11 cellular contexts compared by ENCODE assay signal in genomic region chr3:48555231-48555948, GRCh38. TPM values are rescaled to one million over a fixed set of nuclear protein-coding genes. Genes with fewer than 3 reads are reported as not detected.
DNase-seq lines count a peak whose midpoint lies in the region; ATAC-seq and TF ChIP-seq lines count a peak whose summit lies in the region.
"Had no signal": no experiment of that assay in that cellular context is flagged by ENCODE, and none has a peak within 500 bp of the region (broad histone marks: within the 10 kb centered on the region; RNA-seq: fewer than 3 reads in every experiment).

No MANE protein-coding gene starts in this region.

- peak overlapping the region; percentile 87 for H3K4me3 Mint-ChIP-seq in activated naive CD4-positive, alpha-beta T cell treated with anti-CD3 and anti-CD28 coated beads, Interleukin-2, amount 50 U/mL, for 24 hours
- H3K4me3 Mint-ChIP-seq in stimulated activated memory B cell treated with anti-CD40 and anti-IgM and Interleukin-4, amounts not matched to agents 10 μg/mL and 1 μg/mL and 100 μg/mL, for 72 hours, result peak overlapping the region; percentile 38

- H3K9me3 Mint-ChIP-seq in activated naive CD4-positive, alpha-beta T cell treated with anti-CD3 and anti-CD28 coated beads, Interleukin-2, amount 50 U/mL, for 24 hours, result no peaks in the 10 kb centered on the region
- no peaks in the 10 kb centered on the region for H3K9me3 Mint-ChIP-seq in stimulated activated memory B cell treated with anti-CD40 and anti-IgM and Interleukin-4, amounts not matched to agents 10 μg/mL and 1 μg/mL and 100 μg/mL, for 72 hours

- no peak for DNase-seq in activated naive CD4-positive, alpha-beta T cell treated with anti-CD3 and anti-CD28 coated beads, Interleukin-2, amount 50 U/mL, for 16 hours
- DNase-seq in RWPE1 (ENCODE audit: low spot score) (no peak), epithelial cell of proximal tubule (ENCODE audit: low read depth) (no peak), middle frontal gyrus (ENCODE audit: extremely low spot score, low spot score) (no peak)
- DNase-seq in stimulated activated CD4-positive, alpha-beta T cell treated with anti-CD3 and anti-CD28 coated beads, Interleukin-12 subunit alpha, Interleukin-12 subunit beta, amount 100 ng/mL, for 4 hours, result no peak
- DNase-seq: activated gamma-delta T cell treated with Interleukin-2 at 50 U/mL for 16 hours; posterior cingulate gyrus; stimulated activated CD8-positive, alpha-beta memory T cell treated with anti-CD3 and anti-CD28 coated beads, Interleukin-4, amount 100 ng/mL, for 48 hours had no signal

- peak overlapping the region; percentile 100 for H3K27ac ChIP-seq in RWPE1

- CTCF ChIA-PET in RWPE1 (lab: Yijun Ruan, JAX), result no interaction called here

- TF ChIP-seq CTCF in RWPE1 (conservative IDR thresholded peaks at IDR 0.05; ENCODE audit: low read depth) (no peak), epithelial cell of proximal tubule (conservative IDR thresholded peaks at IDR 0.05; ENCODE audit: low read depth, low read length) (no peak)

- H3K27ac Mint-ChIP-seq in activated naive CD4-positive, alpha-beta T cell treated with anti-CD3 and anti-CD28 coated beads, Interleukin-2, amount 50 U/mL, for 24 hours, result no peak overlapping the region
- H3K27ac Mint-ChIP-seq in stimulated activated memory B cell treated with anti-CD40 and anti-IgM and Interleukin-4, amounts not matched to agents 10 μg/mL and 1 μg/mL and 100 μg/mL, for 72 hours, result no peak overlapping the region

- no peaks in the 10 kb centered on the region for H3K27me3 Mint-ChIP-seq in activated naive CD4-positive, alpha-beta T cell treated with anti-CD3 and anti-CD28 coated beads, Interleukin-2, amount 50 U/mL, for 24 hours
- no peaks in the 10 kb centered on the region for H3K27me3 Mint-ChIP-seq in stimulated activated memory B cell treated with anti-CD40 and anti-IgM and Interleukin-4, amounts not matched to agents 10 μg/mL and 1 μg/mL and 100 μg/mL, for 72 hours

- peaks cover 17% of the 10 kb centered on the region for H3K4me1 Mint-ChIP-seq in activated naive CD4-positive, alpha-beta T cell treated with anti-CD3 and anti-CD28 coated beads, Interleukin-2, amount 50 U/mL, for 24 hours
- H3K4me1 Mint-ChIP-seq in stimulated activated memory B cell treated with anti-CD40 and anti-IgM and Interleukin-4, amounts not matched to agents 10 μg/mL and 1 μg/mL and 100 μg/mL, for 72 hours, result peaks cover 37% of the 10 kb centered on the region

- no peaks in the 10 kb centered on the region for H3K36me3 Mint-ChIP-seq in activated naive CD4-positive, alpha-beta T cell treated with anti-CD3 and anti-CD28 coated beads, Interleukin-2, amount 50 U/mL, for 24 hours
- H3K36me3 Mint-ChIP-seq in stimulated activated memory B cell treated with anti-CD40 and anti-IgM and Interleukin-4, amounts not matched to agents 10 μg/mL and 1 μg/mL and 100 μg/mL, for 72 hours, result no peaks in the 10 kb centered on the region

- POLR2A ChIA-PET in RWPE1 (lab: Yijun Ruan, JAX; ENCODE audit: low non-redundant PET), result no interaction called here

- ATAC-seq in stimulated activated memory B cell treated with anti-CD40 and anti-IgM and Interleukin-4, amounts not matched to agents 10 μg/mL and 1 μg/mL and 100 μg/mL, for 72 hours, result no peak
- no peak for ATAC-seq in HG02571 (IDR thresholded peaks at IDR 0.05; ENCODE audit: unreplicated experiment)

- peak overlapping the region; percentile 82 for H3K4me3 ChIP-seq in epithelial cell of proximal tubule (ENCODE audit: low read depth, low read length)

RNA-seq across cellular contexts. Expression of gene PFKFB4, which starts 1.2 kb away (rescaled TPM):
- total RNA-seq in epithelial cell of proximal tubule, result 8.8 and 19.3 TPM in 2 replicates

RNA-seq across cellular contexts. Expression of gene UCN2, which starts 8.2 kb away (rescaled TPM):
- 4.8 and 6.6 TPM in 2 replicates for total RNA-seq in epithelial cell of proximal tubule

RNA-seq across cellular contexts. Expression of gene COL7A1, which starts 39.7 kb away (rescaled TPM):
- total RNA-seq in epithelial cell of proximal tubule, result 47.5 and 211 TPM in 2 replicates

RNA-seq across cellular contexts. Expression of gene SHISA5, which starts 51.4 kb away (rescaled TPM):
- 188 and 209 TPM in 2 replicates for total RNA-seq in epithelial cell of proximal tubule

RNA-seq across cellular contexts. Expression of gene UQCRC1, which starts 54.1 kb away (rescaled TPM):
- 348 and 432 TPM in 2 replicates for total RNA-seq in epithelial cell of proximal tubule
